In genomic region chr15:53833134-53833624, GRCh38 we compare ENCODE assay signal across 1 cellular context.
TF ChIP-seq lines count a peak whose summit lies in the region.

No MANE protein-coding gene starts in this region.

TF ChIP-seq in H1, 55 proteins besides CTCF, POLR2A, EP300 and RAD21 (continued from another document):
- TF ChIP-seq TCF12 (IDR thresholded peaks at IDR 0.05; ENCODE audit: low read depth, low read length) (no peak), KDM5A (IDR thresholded peaks at IDR 0.05; ENCODE audit: low read length) (no peak), JUND (IDR thresholded peaks at IDR 0.05; ENCODE audit: low read length) (no peak), CHD7 (IDR thresholded peaks at IDR 0.05; ENCODE audit: insufficient replicate concordance, low read length) (no peak), CREB1 (IDR thresholded peaks at IDR 0.05) (no peak), GTF2F1 (IDR thresholded peaks at IDR 0.05; ENCODE audit: borderline replicate concordance, low read depth, low read length) (no peak), TAF1 (IDR thresholded peaks at IDR 0.05; ENCODE audit: low read depth, low read length) (no peak), SAP30 (IDR thresholded peaks at IDR 0.05; ENCODE audit: insufficient read depth, insufficient replicate concordance, low read length) (no peak), SUZ12 (IDR thresholded peaks at IDR 0.05; ENCODE audit: low read length) (no peak), TAF7 (optimal IDR thresholded peaks at IDR 0.05; ENCODE audit: borderline replicate concordance, low read depth, low read length) (no peak), KDM1A (IDR thresholded peaks at IDR 0.05; ENCODE audit: borderline replicate concordance, low read length) (no peak), CEBPB (IDR thresholded peaks at IDR 0.05; ENCODE audit: low read depth, low read length) (no peak), CBX8 (IDR thresholded peaks at IDR 0.05; ENCODE audit: borderline replicate concordance, low read depth, low read length) (no peak), MAFK (IDR thresholded peaks at IDR 0.05; ENCODE audit: low read depth, low read length) (no peak), USF2 (IDR thresholded peaks at IDR 0.05; ENCODE audit: low read length) (no peak)
